Comparison of ENCODE assay signal across 22 cellular contexts in the genomic region with DNA sequence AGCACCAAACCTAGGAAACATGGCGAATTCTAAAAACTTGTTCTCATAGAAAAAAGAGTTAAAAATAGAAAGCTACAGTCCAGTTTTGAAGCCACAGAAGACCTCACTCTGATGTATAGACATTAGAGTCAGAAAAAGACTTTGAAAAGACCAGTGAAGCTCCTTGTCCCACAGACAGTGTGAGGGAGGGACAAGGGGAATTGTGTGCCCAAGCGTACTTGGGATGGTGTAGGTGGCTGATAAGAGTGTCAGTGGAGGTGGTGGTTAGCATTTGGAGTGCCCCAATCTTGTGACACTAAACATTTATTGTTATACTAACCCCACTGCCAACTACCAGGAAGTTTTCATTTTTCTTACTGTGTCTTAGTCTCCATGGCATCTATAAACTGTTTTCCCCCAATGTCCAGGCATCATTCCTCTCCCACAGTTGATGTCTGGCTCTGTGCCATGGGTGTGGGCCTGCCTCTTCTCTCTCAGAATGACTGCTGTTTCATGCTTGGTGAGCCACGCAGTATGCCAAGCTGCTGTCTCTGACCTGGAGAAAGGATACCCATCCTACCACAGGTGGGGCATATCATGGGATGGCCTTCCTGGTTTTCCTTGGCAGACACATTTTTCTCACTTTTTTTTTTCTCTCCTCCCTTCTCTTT.
DNase-seq lines count a peak whose midpoint lies in the region; ATAC-seq, FAIRE-seq and TF ChIP-seq lines count a peak whose summit lies in the region.
"Had no signal": no experiment of that assay in that cellular context is flagged by ENCODE, and none has a peak within 500 bp of the region (broad histone marks: within the 10 kb centered on the region; RNA-seq: fewer than 3 reads in every experiment).

No MANE protein-coding gene starts in this region.

- H2AFZ ChIP-seq in GM23338 (peak overlapping the region; percentile 66; the same call in 1 of the 2 replicates), osteoblast (ENCODE audit: low read length) (no peak overlapping the region)

- no peaks in the 10 kb centered on the region for H3F3A ChIP-seq in GM23338 (replicated peaks; ENCODE audit: low read depth)

- no peaks in the 10 kb centered on the region; the same call in 2 of the 3 replicates for H3K9me3 Mint-ChIP-seq in GM23338
- H3K9me3 Mint-ChIP-seq: activated CD4-positive, alpha-beta memory T cell treated with anti-CD3 and anti-CD28 coated beads for 36 hours; natural killer cell treated with Interleukin-12 subunit alpha and Interleukin-12 subunit beta and Interleukin-15 and Interleukin-18, amount 100 ng/mL, for 72 hours had no signal

- TF ChIP-seq CTCF in GM12875 (IDR thresholded peaks at IDR 0.05; ENCODE audit: borderline replicate concordance, insufficient read depth, low read depth, low read length), result no peak
- TF ChIP-seq CTCF in GM23338 (conservative IDR thresholded peaks at IDR 0.05; ENCODE audit: low read depth in 2 of 2), result no peak
- TF ChIP-seq CTCF in osteoblast (IDR thresholded peaks at IDR 0.05; ENCODE audit: extremely low read depth, low read depth, low read length), result no peak
- no peak for TF ChIP-seq CTCF in gastroesophageal sphincter (IDR thresholded peaks at IDR 0.05)

- H3K36me3 Mint-ChIP-seq in GM23338 (ENCODE audit: low read depth), result no peaks in the 10 kb centered on the region
- H3K36me3 Mint-ChIP-seq: activated CD4-positive, alpha-beta memory T cell treated with anti-CD3 and anti-CD28 coated beads for 36 hours; activated naive CD8-positive, alpha-beta T cell; brain; natural killer cell treated with Interleukin-12 subunit alpha and Interleukin-12 subunit beta and Interleukin-15 and Interleukin-18, amount 100 ng/mL, for 72 hours had no signal

- peaks cover 27% of the 10 kb centered on the region for H3K4me1 Mint-ChIP-seq in GM23338

- no peaks in the 10 kb centered on the region for H3K36me3 ChIP-seq in GM23338 (ENCODE audit: insufficient read depth)
- no peaks in the 10 kb centered on the region for H3K36me3 ChIP-seq in osteoblast (ENCODE audit: insufficient read depth, low read length)
- no peaks in the 10 kb centered on the region for H3K36me3 ChIP-seq in gastroesophageal sphincter
- H3K36me3 ChIP-seq in small intestine (ENCODE audit: control insufficient read depth in 2 of 2, insufficient read depth in 2 of 2, low read length in 2 of 2), result no peaks in the 10 kb centered on the region
- H3K36me3 ChIP-seq: tibial artery had no signal

- 0 out of 2 replicates have a peak, but pooled peaks cover 6% of the 10 kb centered on the region for H3K9me2 ChIP-seq in GM23338 (ENCODE audit: insufficient read depth)

- H3K4me3 Mint-ChIP-seq in GM23338, result no peak overlapping the region
- H3K4me3 Mint-ChIP-seq: activated CD4-positive, alpha-beta memory T cell treated with anti-CD3 and anti-CD28 coated beads for 36 hours; activated naive CD8-positive, alpha-beta T cell; brain; natural killer cell treated with Interleukin-12 subunit alpha and Interleukin-12 subunit beta and Interleukin-15 and Interleukin-18, amount 100 ng/mL, for 72 hours had no signal

- no peak for FAIRE-seq in small intestine (lab: Jason Lieb, UNC)

- TF ChIP-seq EP300 in gastroesophageal sphincter (IDR thresholded peaks at IDR 0.05), result no peak

- DNase-seq in GM23338 (ENCODE audit: low spot score), result no peak
- DNase-seq in osteoblast (ENCODE audit: insufficient read length, low spot score, missing footprints), result peak; percentile 44
- DNase-seq in small intestine, result no peak
- DNase-seq: activated CD4-positive, alpha-beta memory T cell treated with anti-CD3 and anti-CD28 coated beads for 36 hours; activated T-cell treated with anti-CD3 and anti-CD28 coated beads, Interleukin-2, amount 50 U/mL, for 48 hours; DMS 273 treated with DMSO at 0.1 percent for 48 hours; KG1; NCI-H1092 treated with DMSO at 0.1 percent for 48 hours; NCI-H2107; NCI-H82; tibial artery had no signal

- WGBS in gastroesophageal sphincter (ENCODE audit: low coverage in 1 of 2), 2 donors, result 44 to 74% methylated on average over 2 to 3 of the region's 3 CpGs
- WGBS in small intestine, 3 donors, result 64 to 76% (median 73%) methylated on average over 3 of the region's 3 CpGs

- no peaks in the 10 kb centered on the region for H3K79me2 ChIP-seq in GM23338 (replicated peaks; ENCODE audit: insufficient read depth)
- no peaks in the 10 kb centered on the region for H3K79me2 ChIP-seq in osteoblast (ENCODE audit: insufficient read depth, low read length)

- H3K27ac Mint-ChIP-seq in GM23338, result no peak overlapping the region
- H3K27ac Mint-ChIP-seq: activated CD4-positive, alpha-beta memory T cell treated with anti-CD3 and anti-CD28 coated beads for 36 hours; activated naive CD8-positive, alpha-beta T cell; brain; natural killer cell treated with Interleukin-12 subunit alpha and Interleukin-12 subunit beta and Interleukin-15 and Interleukin-18, amount 100 ng/mL, for 72 hours had no signal

- H4K20me1 ChIP-seq in GM23338 (replicated peaks; ENCODE audit: insufficient read depth) (no peaks in the 10 kb centered on the region), osteoblast (ENCODE audit: insufficient read depth, low read length) (no peaks in the 10 kb centered on the region)

- TF ChIP-seq POLR2A in Raji (IDR thresholded peaks at IDR 0.05; ENCODE audit: insufficient read depth, low read depth, low read length) (0 out of 2 replicates have a peak, but pooled peaks have one; percentile 17), gastroesophageal sphincter (IDR thresholded peaks at IDR 0.05) (no peak)

- ATAC-seq in GM23338, result no peak
- ATAC-seq in gastroesophageal sphincter, result no peak
- no peak for ATAC-seq in GM21825 (IDR thresholded peaks at IDR 0.05; ENCODE audit: unreplicated experiment)
- ATAC-seq: esophagus mucosa; natural killer cell treated with Interleukin-12 subunit alpha and Interleukin-12 subunit beta and Interleukin-15 and Interleukin-18, amount 100 ng/mL, for 72 hours had no signal

- H3K9me3 ChIP-seq in osteoblast (ENCODE audit: low read depth, low read length) (no peaks in the 10 kb centered on the region), gastroesophageal sphincter (no peaks in the 10 kb centered on the region), small intestine (ENCODE audit: control insufficient read depth, low read depth) (no peaks in the 10 kb centered on the region)
- H3K9me3 ChIP-seq: tibial artery had no signal

- H3K4me2 ChIP-seq in GM23338 (no peak overlapping the region), osteoblast (ENCODE audit: insufficient read depth, low read length) (no peak overlapping the region)
- H3K4me2 ChIP-seq: smooth muscle cell had no signal

- H3K4me1 ChIP-seq in GM23338 (ENCODE audit: insufficient read depth) (peaks cover 18% of the 10 kb centered on the region), osteoblast (ENCODE audit: insufficient read depth, low read length) (no peaks in the 10 kb centered on the region), gastroesophageal sphincter (no peaks in the 10 kb centered on the region), small intestine (ENCODE audit: control insufficient read depth in 2 of 2, insufficient read depth in 1 of 2, low read depth in 1 of 2, low read length in 1 of 2) (no peaks in the 10 kb centered on the region)
- H3K4me1 ChIP-seq: tibial artery had no signal

- no peaks in the 10 kb centered on the region for H3K27me3 ChIP-seq in GM23338 (ENCODE audit: insufficient read depth)
- H3K27me3 ChIP-seq in osteoblast (ENCODE audit: insufficient read depth, low read length), result no peaks in the 10 kb centered on the region
- peaks cover 18% of the 10 kb centered on the region for H3K27me3 ChIP-seq in gastroesophageal sphincter
- H3K27me3 ChIP-seq in small intestine (ENCODE audit: control insufficient read depth in 2 of 2, insufficient read depth in 2 of 2, low read length in 2 of 2), result no peaks in the 10 kb centered on the region

- H3K27me3 Mint-ChIP-seq in GM23338 (ENCODE audit: insufficient read depth, low read depth, poor library complexity), result peaks cover 2% of the 10 kb centered on the region

- no peak overlapping the region for H3K27ac ChIP-seq in GM23338 (ENCODE audit: low read depth)
- no peak overlapping the region for H3K27ac ChIP-seq in osteoblast (ENCODE audit: low read depth, low read length)
- no peak overlapping the region for H3K27ac ChIP-seq in gastroesophageal sphincter
- no peak overlapping the region for H3K27ac ChIP-seq in small intestine (ENCODE audit: low read depth in 1 of 2, low read length in 1 of 2)
- H3K27ac ChIP-seq: HL-60, tibial artery, VCaP had no signal

- H3K4me3 ChIP-seq in GM12875 (ENCODE audit: low read depth, low read length) (peak overlapping the region; percentile 12), GM23338 (no peak overlapping the region), osteoblast (ENCODE audit: insufficient read depth, low read length) (no peak overlapping the region), gastroesophageal sphincter (no peak overlapping the region), small intestine (ENCODE audit: low read depth in 1 of 2, low read length in 2 of 2) (no peak overlapping the region)
- H3K4me3 ChIP-seq: smooth muscle cell, tibial artery had no signal

TF ChIP-seq in GM23338, 12 proteins besides CTCF, POLR2A, EP300 and RAD21 (continues in another document):
- no peak for TF ChIP-seq JUNB (IDR thresholded peaks at IDR 0.05; ENCODE audit: unreplicated experiment)
- TF ChIP-seq STAT1 (IDR thresholded peaks at IDR 0.05; ENCODE audit: unreplicated experiment), result no peak
- no peak for TF ChIP-seq NANOG (IDR thresholded peaks at IDR 0.05; ENCODE audit: borderline replicate concordance)
- TF ChIP-seq, protein P1, sequence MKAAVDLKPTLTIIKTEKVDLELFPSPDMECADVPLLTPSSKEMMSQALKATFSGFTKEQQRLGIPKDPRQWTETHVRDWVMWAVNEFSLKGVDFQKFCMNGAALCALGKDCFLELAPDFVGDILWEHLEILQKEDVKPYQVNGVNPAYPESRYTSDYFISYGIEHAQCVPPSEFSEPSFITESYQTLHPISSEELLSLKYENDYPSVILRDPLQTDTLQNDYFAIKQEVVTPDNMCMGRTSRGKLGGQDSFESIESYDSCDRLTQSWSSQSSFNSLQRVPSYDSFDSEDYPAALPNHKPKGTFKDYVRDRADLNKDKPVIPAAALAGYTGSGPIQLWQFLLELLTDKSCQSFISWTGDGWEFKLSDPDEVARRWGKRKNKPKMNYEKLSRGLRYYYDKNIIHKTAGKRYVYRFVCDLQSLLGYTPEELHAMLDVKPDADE (IDR thresholded peaks at IDR 0.05), result no peak
